Comparison of ENCODE assay signal across 1 cellular context in genomic region chr1:156858959-156859522, GRCh38.
A peak's percentile ranks its signal among the peaks of the same experiment; 100 is the strongest.
TF ChIP-seq lines count a peak whose summit lies in the region.

INSRR (minus strand) TSS chr1:156859117; CDS start chr1:156858621, 496 bp downstream.

TF ChIP-seq in K562, 482 proteins besides CTCF, POLR2A, EP300 and RAD21 (continued from another document):
- TF ChIP-seq AFF1 (IDR thresholded peaks at IDR 0.05; ENCODE audit: low read depth in 1 of 2, partially characterized antibody in 2 of 2) (no peak), ZBTB7A (IDR thresholded peaks at IDR 0.05; ENCODE audit: borderline replicate concordance, control insufficient read depth, low read depth, low read length) (peak; percentile 61; the same call in 1 of the 2 replicates), ATF1 (CRISPR knock-in tag; IDR thresholded peaks at IDR 0.05) (no peak), ATF1 (tag; IDR thresholded peaks at IDR 0.05) (no peak), MAZ (CRISPR knock-in tag; conservative IDR thresholded peaks at IDR 0.05 in 1 of 2, IDR thresholded peaks at IDR 0.05 in 1 of 2) (peak in 1 of 2 experiments; percentile 57; a peak in 1 of 4 replicates), FUS (optimal IDR thresholded peaks at IDR 0.05; ENCODE audit: low read depth, low read length) (no peak), PCBP1 (IDR thresholded peaks at IDR 0.05; ENCODE audit: low read depth, low read length, poor library complexity, severe bottlenecking) (peak; percentile 56), SRF (CRISPR knock-in tag; IDR thresholded peaks at IDR 0.05) (0 out of 4 replicates have a peak, but pooled peaks of 1 of the 2 experiments have one; percentile 9), E2F6 (IDR thresholded peaks at IDR 0.05; ENCODE audit: borderline replicate concordance in 1 of 2, extremely low read depth in 1 of 2, insufficient read depth in 1 of 2, insufficient read length in 1 of 2, low read depth in 1 of 2, low read length in 1 of 2, poor library complexity in 1 of 2, severe bottlenecking in 1 of 2) (peak in 1 of 2 experiments; percentile 60), POLR2AphosphoS5 (IDR thresholded peaks at IDR 0.05; ENCODE audit: control insufficient read depth, insufficient read depth, low read depth, low read length) (no peak), SIN3A (IDR thresholded peaks at IDR 0.05; ENCODE audit: borderline replicate concordance in 2 of 2, control insufficient read depth in 1 of 2, low read depth in 2 of 2, low read length in 2 of 2) (peak in 1 of 2 experiments; percentile 41; a peak in 1 of 4 replicates), ZBTB33 (CRISPR knock-in tag; IDR thresholded peaks at IDR 0.05) (no peak), NBN (IDR thresholded peaks at IDR 0.05; ENCODE audit: low read depth) (no peak), EWSR1 (IDR thresholded peaks at IDR 0.05; ENCODE audit: borderline replicate concordance, low read depth, partially characterized antibody) (no peak)
- TF ChIP-seq, protein P1, sequence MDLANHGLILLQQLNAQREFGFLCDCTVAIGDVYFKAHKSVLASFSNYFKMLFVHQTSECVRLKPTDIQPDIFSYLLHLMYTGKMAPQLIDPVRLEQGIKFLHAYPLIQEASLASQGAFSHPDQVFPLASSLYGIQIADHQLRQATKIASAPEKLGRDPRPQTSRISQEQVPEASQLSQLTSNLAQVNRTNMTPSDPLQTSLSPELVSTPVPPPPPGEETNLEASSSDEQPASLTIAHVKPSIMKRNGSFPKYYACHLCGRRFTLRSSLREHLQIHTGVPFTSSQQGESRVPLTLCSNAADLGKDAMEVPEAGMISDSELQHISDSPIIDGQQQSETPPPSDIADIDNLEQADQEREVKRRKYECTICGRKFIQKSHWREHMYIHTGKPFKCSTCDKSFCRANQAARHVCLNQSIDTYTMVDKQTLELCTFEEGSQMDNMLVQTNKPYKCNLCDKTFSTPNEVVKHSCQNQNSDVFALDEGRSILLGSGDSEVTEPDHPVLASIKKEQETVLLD (IDR thresholded peaks at IDR 0.05) = no peak
- TF ChIP-seq, protein P2, sequence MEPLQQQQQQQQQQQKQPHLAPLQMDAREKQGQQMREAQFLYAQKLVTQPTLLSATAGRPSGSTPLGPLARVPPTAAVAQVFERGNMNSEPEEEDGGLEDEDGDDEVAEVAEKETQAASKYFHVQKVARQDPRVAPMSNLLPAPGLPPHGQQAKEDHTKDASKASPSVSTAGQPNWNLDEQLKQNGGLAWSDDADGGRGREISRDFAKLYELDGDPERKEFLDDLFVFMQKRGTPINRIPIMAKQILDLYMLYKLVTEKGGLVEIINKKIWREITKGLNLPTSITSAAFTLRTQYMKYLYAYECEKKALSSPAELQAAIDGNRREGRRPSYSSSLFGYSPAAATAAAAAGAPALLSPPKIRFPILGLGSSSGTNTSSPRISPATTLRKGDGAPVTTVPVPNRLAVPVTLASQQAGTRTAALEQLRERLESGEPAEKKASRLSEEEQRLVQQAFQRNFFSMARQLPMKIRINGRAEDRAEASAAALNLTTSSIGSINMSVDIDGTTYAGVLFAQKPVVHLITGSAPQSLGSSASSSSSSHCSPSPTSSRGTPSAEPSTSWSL (CRISPR knock-in tag; IDR thresholded peaks at IDR 0.05; ENCODE audit: borderline replicate concordance) = no peak
